ENCODE assay signal across 14 cellular contexts in the genomic region with DNA sequence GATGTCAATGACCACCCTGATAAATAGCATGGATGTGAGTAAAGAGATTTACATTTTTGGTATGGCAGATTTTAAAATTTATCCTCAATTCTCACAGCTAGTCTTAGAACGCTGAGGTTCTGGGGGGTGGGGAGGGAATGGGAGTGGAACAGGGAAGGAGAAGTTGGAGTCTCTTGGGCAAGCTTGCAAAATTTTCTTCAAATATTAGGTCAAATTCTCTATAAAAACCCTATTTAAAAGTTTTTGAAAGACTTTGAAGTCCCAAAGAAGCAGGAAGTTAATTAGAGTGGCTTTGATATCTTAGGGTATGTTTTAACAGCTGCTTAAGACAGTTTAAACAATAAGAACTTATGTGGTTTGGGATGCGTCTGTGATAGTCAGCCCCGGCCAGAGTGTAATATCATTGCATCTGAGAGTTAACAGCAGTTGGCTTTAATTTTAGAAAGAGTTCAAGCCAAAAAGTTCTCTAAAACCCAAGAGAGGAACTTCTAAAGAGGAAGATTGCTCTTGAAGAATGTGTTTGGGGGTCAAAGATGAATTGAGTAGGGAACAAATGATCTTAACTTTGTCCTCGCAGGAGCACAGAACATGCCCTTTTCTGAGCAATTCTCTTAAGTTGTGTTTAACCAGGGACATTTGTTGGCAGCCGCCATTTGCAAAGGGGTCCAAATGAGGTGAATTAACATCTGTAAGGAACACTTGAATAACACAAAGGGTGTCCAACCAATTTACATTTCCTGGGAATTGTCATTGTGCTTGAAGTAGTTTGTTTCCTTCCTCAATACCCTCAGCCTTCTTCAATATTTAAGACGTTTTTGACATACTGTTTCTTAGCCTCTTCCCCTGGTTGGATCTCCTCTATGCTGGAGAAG.
DNase-seq lines count a peak whose midpoint lies in the region; ATAC-seq and TF ChIP-seq lines count a peak whose summit lies in the region.
"Had no signal": no experiment of that assay in that cellular context is flagged by ENCODE, and none has a peak within 500 bp of the region (broad histone marks: within the 10 kb centered on the region; RNA-seq: fewer than 3 reads in every experiment).

No MANE protein-coding gene starts in this region.

- H3K4ac ChIP-seq in mesendoderm (ENCODE audit: low read depth, low read length): no peak overlapping the region

- no peak overlapping the region for H3K4me3 ChIP-seq in NB4 (ENCODE audit: low read depth, low read length)
- no peak overlapping the region for H3K4me3 ChIP-seq in coronary artery
- no peak overlapping the region for H3K4me3 ChIP-seq in mesendoderm (ENCODE audit: low read length)
- H3K4me3 ChIP-seq in lower leg skin (ENCODE audit: low read depth, poor library complexity, severe bottlenecking): no peak overlapping the region
- H3K4me3 ChIP-seq: mucosa of descending colon, upper lobe of left lung had no signal

- H3K79me1 ChIP-seq in mesendoderm (ENCODE audit: low read length): no peaks in the 10 kb centered on the region

- no peak overlapping the region for H4K5ac ChIP-seq in mesendoderm (ENCODE audit: low read length)

- TF ChIP-seq CTCF in NB4 (IDR thresholded peaks at IDR 0.05; ENCODE audit: low read depth, low read length) (no peak), coronary artery (IDR thresholded peaks at IDR 0.05) (no peak), lower leg skin (IDR thresholded peaks at IDR 0.05) (no peak)

- WGBS in mesendoderm (ENCODE audit: extremely low coverage, insufficient coverage, low lambda C conversion rate): no CpG with 5 or more reads among the region's 6 CpGs
- WGBS in lower leg skin, 2 donors: 57 to 71% methylated on average over 6 of the region's 6 CpGs

- no peak overlapping the region for H4K8ac ChIP-seq in mesendoderm (ENCODE audit: low read depth, low read length)

- H3K56ac ChIP-seq in mesendoderm (ENCODE audit: low read length): no peak overlapping the region

- DNase-seq in AML-193 (lab: John Stamatoyannopoulos, UW) (peak; percentile 40 to 53), NB4 (ENCODE audit: low read depth) (peak; percentile 42), coronary artery (ENCODE audit: low spot score) (no peak), myocyte (ENCODE audit: low read depth) (peak; percentile 58), mesendoderm (no peak), lower leg skin (ENCODE audit: low spot score in 2 of 2) (no peak), DMS79 treated with DMSO at 0.1 percent for 48 hours (lab: John Stamatoyannopoulos, UW) (no peak)
- DNase-seq: activated T-cell treated with anti-CD3 and anti-CD28 coated beads, Interleukin-2, amount 50 U/mL, for 72 hours; anterior cingulate cortex; DMS79; mucosa of descending colon; NCI-H446 treated with DMSO at 0.1 percent for 48 hours; upper lobe of left lung had no signal

- H3K9ac ChIP-seq in mesendoderm (ENCODE audit: low read length): no peak overlapping the region

- no peak for TF ChIP-seq POLR2A in NB4 (IDR thresholded peaks at IDR 0.05; ENCODE audit: extremely low read depth, insufficient read length)
- no peak for TF ChIP-seq POLR2A in lower leg skin (IDR thresholded peaks at IDR 0.05)

- no peak for ATAC-seq in GM19467 (IDR thresholded peaks at IDR 0.05; ENCODE audit: unreplicated experiment)
- ATAC-seq: activated T-cell treated with anti-CD3 and anti-CD28 coated beads, Interleukin-2, amount 50 U/mL, for 72 hours; mucosa of descending colon had no signal

- no peak overlapping the region for H2BK15ac ChIP-seq in mesendoderm (replicated peaks; ENCODE audit: low read depth)

- H2AK5ac ChIP-seq in mesendoderm (ENCODE audit: low read length): no peak overlapping the region

- intact Hi-C loops in lower leg skin (cut with DNase I; ENCODE audit: low total_unique reads): no loop called here

- no peaks in the 10 kb centered on the region for H3K79me2 ChIP-seq in mesendoderm (ENCODE audit: control insufficient read depth, insufficient read depth, low read length)

- no peak overlapping the region for H2BK120ac ChIP-seq in mesendoderm (ENCODE audit: low read depth, low read length)

- H3K27me3 ChIP-seq in mesendoderm (ENCODE audit: insufficient read depth, low read length, poor library complexity): no peaks in the 10 kb centered on the region
- H3K27me3 ChIP-seq: upper lobe of left lung had no signal

- no peaks in the 10 kb centered on the region for H3K4me1 ChIP-seq in mesendoderm (ENCODE audit: control insufficient read depth, low read depth, low read length)

- H3K4me2 ChIP-seq in mesendoderm (ENCODE audit: low read length): no peak overlapping the region

- no peaks in the 10 kb centered on the region for H3K36me3 ChIP-seq in mesendoderm (ENCODE audit: control insufficient read depth, insufficient read depth, low read length)
- H3K36me3 ChIP-seq: upper lobe of left lung had no signal

- H3K27ac ChIP-seq in coronary artery (peak overlapping the region; percentile 54 to 84), mesendoderm (ENCODE audit: low read depth, low read length) (no peak overlapping the region)

- no peak overlapping the region for H3K23ac ChIP-seq in mesendoderm (ENCODE audit: low read length)

- H2BK5ac ChIP-seq in mesendoderm (ENCODE audit: low read length): no peak overlapping the region

- no peak overlapping the region for H3K18ac ChIP-seq in mesendoderm (ENCODE audit: low read length)

Comparison
In these comparisons a context has a peak if more than half of its experiments do, and no peak if none do; other contexts are left out.
1. DNase-seq: peak in AML-193 (2 of 2), NB4 (single experiment) and myocyte (single experiment); none in coronary artery (single experiment), mesendoderm (single experiment), lower leg skin (0 of 2) and DMS79 treated with DMSO at 0.1 percent for 48 hours (single experiment).